In genomic region chr7:127983804-127984332, GRCh38 we compare ENCODE assay signal across 1 cellular context.
TF ChIP-seq lines count a peak whose summit lies in the region.

No MANE protein-coding gene starts in this region.

TF ChIP-seq in IMR-90, 13 proteins besides CTCF, POLR2A, EP300 and RAD21 (continued from another document):
- TF ChIP-seq CHD1 (IDR thresholded peaks at IDR 0.05; ENCODE audit: low read depth, low read length), result no peak
- no peak for TF ChIP-seq RCOR1 (IDR thresholded peaks at IDR 0.05; ENCODE audit: insufficient replicate concordance, low read length)
- TF ChIP-seq FOS (IDR thresholded peaks at IDR 0.05; ENCODE audit: low read depth, low read length), result no peak
- TF ChIP-seq NFE2L2 (IDR thresholded peaks at IDR 0.05; ENCODE audit: low read depth, low read length), result no peak
- TF ChIP-seq CEBPB (IDR thresholded peaks at IDR 0.05; ENCODE audit: low read depth, low read length), result no peak
- no peak for TF ChIP-seq MAFK (IDR thresholded peaks at IDR 0.05; ENCODE audit: low read depth, low read length)
- TF ChIP-seq MAZ (IDR thresholded peaks at IDR 0.05; ENCODE audit: borderline replicate concordance, low read depth, low read length), result no peak
